In genomic region chr1:242212401-242212800, GRCh38 we compare ENCODE assay signal across 29 cellular contexts.
DNase-seq lines count a peak whose midpoint lies in the region; FAIRE-seq and TF ChIP-seq lines count a peak whose summit lies in the region.
"Had no signal": no experiment of that assay in that cellular context is flagged by ENCODE, and none has a peak within 500 bp of the region (broad histone marks: within the 10 kb centered on the region; RNA-seq: fewer than 3 reads in every experiment).

No MANE protein-coding gene starts in this region.

- H3K9me3 ChIP-seq in H1 (ENCODE audit: insufficient read depth in 2 of 2, low read depth in 1 of 2, low read length in 1 of 2) (peaks cover 17 to 32% of the 10 kb centered on the region in 2 experiments), neuron (ENCODE audit: low read length) (no peaks in the 10 kb centered on the region), Karpas-422 (ENCODE audit: low read length) (no peaks in the 10 kb centered on the region)

- H2BK12ac ChIP-seq in H1 (ENCODE audit: low read depth, low read length): no peak overlapping the region; the same call in 1 of the 2 replicates

- H4K8ac ChIP-seq in H1 (ENCODE audit: extremely low read depth, insufficient read depth, low read length): peak overlapping the region; percentile 86; the same call in 1 of the 2 replicates

- CTCF ChIA-PET in H1 (lab: Charles Lee; ENCODE audit: partially characterized antibody): interaction anchor here (0.8 to 2.1 kb wide), 3 partner anchors 10 to 34 kb away, joined by 3 to 8 read pairs (median 4); no protein-coding TSS in a partner anchor

- H4K20me1 ChIP-seq in H1 (replicated peaks in 1 of 2; ENCODE audit: control insufficient read depth in 1 of 2, insufficient read depth in 2 of 2, low read length in 2 of 2): no peaks in the 10 kb centered on the region
- H4K20me1 ChIP-seq in Karpas-422 (ENCODE audit: insufficient read depth, low read depth, low read length): no peaks in the 10 kb centered on the region

- no peaks in the 10 kb centered on the region for H3K23me2 ChIP-seq in H1 (ENCODE audit: low read depth, low read length)

- H4K5ac ChIP-seq in H1 (ENCODE audit: insufficient read length, low read depth, low read length): no peak overlapping the region

- H3K4me1 ChIP-seq in H1 (replicated peaks in 1 of 4; ENCODE audit: control insufficient read depth in 3 of 4, insufficient read depth in 4 of 4, low read length in 3 of 4): peaks cover 8 to 29% (median 24%) of the 10 kb centered on the region in 4 experiments
- H3K4me1 ChIP-seq in neuron (ENCODE audit: insufficient read depth, low read length): peaks cover 14% of the 10 kb centered on the region
- H3K4me1 ChIP-seq in Karpas-422 (ENCODE audit: low read length): no peaks in the 10 kb centered on the region
- H3K4me1 ChIP-seq: ascending aorta had no signal

- H3K4me2 ChIP-seq in H1 (ENCODE audit: insufficient read depth in 1 of 2, low read depth in 2 of 2, low read length in 2 of 2) (peak overlapping the region; percentile 42 to 47), Karpas-422 (ENCODE audit: low read depth, low read length, poor library complexity, severe bottlenecking) (no peak overlapping the region)

- no peaks in the 10 kb centered on the region for H3K9me2 ChIP-seq in Karpas-422 (replicated peaks; ENCODE audit: insufficient read depth, low read length)

- no peak for TF ChIP-seq POLR2A in H1 (IDR thresholded peaks at IDR 0.05; ENCODE audit: control extremely low read depth in 1 of 2, low read depth in 2 of 2, low read length in 2 of 2)

- H2BK120ac ChIP-seq in H1 (replicated peaks; ENCODE audit: low read depth, low read length): no peak overlapping the region

- H3K27ac ChIP-seq in H1 (ENCODE audit: low read depth, low read length) (no peak overlapping the region), Karpas-422 (ENCODE audit: low read length) (no peak overlapping the region)
- H3K27ac ChIP-seq: ascending aorta had no signal

- DNase-seq in NCI-H2107 treated with DMSO at 0.1 percent for 48 hours (lab: John Stamatoyannopoulos, UW; ENCODE audit: unreplicated experiment): peak; percentile 58
- no peak for DNase-seq in NCI-H2107 (lab: John Stamatoyannopoulos, UW)
- peak; percentile 67 for DNase-seq in NCI-H146 (lab: John Stamatoyannopoulos, UW)
- peak; percentile 46 to 62 for DNase-seq in H1 (ENCODE audit: low read depth in 1 of 2, low spot score in 2 of 2)
- no peak for DNase-seq in activated naive CD8-positive, alpha-beta T cell treated with anti-CD3 and anti-CD28 coated beads for 36 hours
- DNase-seq in T-helper 9 cell: no peak
- DNase-seq in Karpas-422: no peak
- DNase-seq: activated CD4-positive, CD25-positive, alpha-beta regulatory T cell treated with anti-CD3 and anti-CD28 coated beads, Interleukin-2, amount 50 U/mL, for 72 hours; activated CD8-positive, alpha-beta T cell treated with anti-CD3 and anti-CD28 coated beads for 36 hours; AML-193; CD8-positive, alpha-beta T cell; DMS79; head of caudate nucleus; left ventricle myocardium superior; midbrain; naive thymus-derived CD8-positive, alpha-beta T cell; NCI-H2029; OCI-M1; small intestine; stimulated activated CD4-positive, alpha-beta T cell treated with anti-CD3 and anti-CD28 coated beads, Interleukin-2, amount 100 ng/mL, for 24 hours; T-cell had no signal

- peaks cover 8% of the 10 kb centered on the region for H3K9me3 Mint-ChIP-seq in activated naive CD8-positive, alpha-beta T cell treated with anti-CD3 and anti-CD28 coated beads for 36 hours

- H2AFZ ChIP-seq in H1 (ENCODE audit: low read length) (no peak overlapping the region), neuron (ENCODE audit: low read depth, low read length) (peak overlapping the region; percentile 12), Karpas-422 (ENCODE audit: low read length) (no peak overlapping the region)

- H3K4me3 Mint-ChIP-seq in activated naive CD8-positive, alpha-beta T cell treated with anti-CD3 and anti-CD28 coated beads for 36 hours: no peak overlapping the region
- H3K4me3 Mint-ChIP-seq: activated CD8-positive, alpha-beta T cell treated with anti-CD3 and anti-CD28 coated beads for 36 hours; activated naive CD8-positive, alpha-beta T cell; CD8-positive, alpha-beta T cell; naive thymus-derived CD8-positive, alpha-beta T cell; T-cell; type B pancreatic cell had no signal

- no peak overlapping the region for H3K23ac ChIP-seq in H1 (ENCODE audit: insufficient read length)

- peak in 1 of 2 experiments; percentile 15; a peak in 1 of 4 replicates for TF ChIP-seq RAD21 in H1 (IDR thresholded peaks at IDR 0.05 in 1 of 2, conservative IDR thresholded peaks at IDR 0.05 in 1 of 2; ENCODE audit: low read depth in 2 of 2, low read length in 2 of 2)

- TF ChIP-seq EP300 in H1 (IDR thresholded peaks at IDR 0.05; ENCODE audit: borderline replicate concordance in 1 of 2, low read depth in 2 of 2, low read length in 2 of 2): no peak

- H2BK20ac ChIP-seq in H1 (ENCODE audit: low read length): peak overlapping the region; percentile 41; the same call in 1 of the 2 replicates

- 0 out of 2 replicates have a peak overlapping the region, but pooled peaks have one; percentile 46 for H2BK5ac ChIP-seq in H1 (ENCODE audit: low read depth, low read length)

- peak overlapping the region in 1 of 4 experiments; percentile 31; a peak in 3 of 8 replicates for H3K4me3 ChIP-seq in H1 (ENCODE audit: extremely low read depth in 1 of 4, insufficient read depth in 2 of 4, low read depth in 3 of 4, low read length in 4 of 4)
- no peak overlapping the region for H3K4me3 ChIP-seq in neuron (ENCODE audit: low read length)
- H3K4me3 ChIP-seq in Karpas-422 (ENCODE audit: low read length): no peak overlapping the region
- H3K4me3 ChIP-seq: ascending aorta, dorsolateral prefrontal cortex, GM12878 had no signal

- no peaks in the 10 kb centered on the region for H3K4me1 Mint-ChIP-seq in activated naive CD8-positive, alpha-beta T cell treated with anti-CD3 and anti-CD28 coated beads for 36 hours
- H3K4me1 Mint-ChIP-seq: naive thymus-derived CD8-positive, alpha-beta T cell; T-cell had no signal

- no peak overlapping the region for H3K4ac ChIP-seq in H1 (replicated peaks; ENCODE audit: insufficient read length, low read depth, low read length)

- H3K79me1 ChIP-seq in H1 (ENCODE audit: low read depth, low read length): no peaks in the 10 kb centered on the region

- POLR2A ChIA-PET in H1 (lab: Charles Lee; ENCODE audit: partially characterized antibody): interaction anchor here (2.1 kb wide), 1 partner anchor 9 kb away, joined by 4 read pairs; no protein-coding TSS in a partner anchor

- no peak overlapping the region for H4K91ac ChIP-seq in H1 (replicated peaks; ENCODE audit: insufficient read length, low read length)

- TF ChIP-seq CTCF in H1 (IDR thresholded peaks at IDR 0.05; ENCODE audit: control extremely low read depth in 1 of 3, insufficient read depth in 1 of 3, low read depth in 1 of 3, low read length in 3 of 3): peak in 1 of 3 experiments; percentile 7; a peak in 1 of 4 replicates

- H3K56ac ChIP-seq in H1 (replicated peaks; ENCODE audit: insufficient read length, low read depth, low read length): no peak overlapping the region

- H3K36me3 ChIP-seq in H1 (ENCODE audit: control insufficient read depth in 2 of 4, insufficient read depth in 4 of 4, low read length in 3 of 4): peaks cover 0 to 13% (median 2%) of the 10 kb centered on the region in 4 experiments; a peak in 3 of 8 replicates
- no peaks in the 10 kb centered on the region for H3K36me3 ChIP-seq in neuron (ENCODE audit: insufficient read depth, low read length)
- no peaks in the 10 kb centered on the region for H3K36me3 ChIP-seq in Karpas-422 (ENCODE audit: insufficient read depth, low read length)

- H3K14ac ChIP-seq in H1 (ENCODE audit: insufficient read length): no peak overlapping the region

- H3K36me3 Mint-ChIP-seq in activated naive CD8-positive, alpha-beta T cell treated with anti-CD3 and anti-CD28 coated beads for 36 hours: no peaks in the 10 kb centered on the region
- H3K36me3 Mint-ChIP-seq: activated naive CD8-positive, alpha-beta T cell; CD8-positive, alpha-beta T cell; T-cell; type B pancreatic cell had no signal

- H3K27me3 Mint-ChIP-seq in activated naive CD8-positive, alpha-beta T cell treated with anti-CD3 and anti-CD28 coated beads for 36 hours: peaks cover 4% of the 10 kb centered on the region
- H3K27me3 Mint-ChIP-seq: T-cell had no signal

- H2BK15ac ChIP-seq in H1 (ENCODE audit: low read length): no peak overlapping the region; the same call in 1 of the 2 replicates

- H2AK5ac ChIP-seq in H1 (ENCODE audit: low read depth, low read length): no peak overlapping the region

- H3K18ac ChIP-seq in H1 (ENCODE audit: extremely low read depth, low read length): peak overlapping the region; percentile 85

- 30% methylated on average over 12 of the region's 12 CpGs; no CpG with 5 or more reads in 1 of the 2 experiments for WGBS in H1 (ENCODE audit: extremely low coverage in 1 of 2, insufficient coverage in 1 of 2, insufficient read length in 1 of 2, insufficient replicate concordance in 2 of 2, low coverage in 1 of 2, low lambda C conversion rate in 2 of 2, missing lambda C conversion rate in 1 of 2), 2 experiments

- H3K27me3 ChIP-seq in H1 (replicated peaks in 1 of 4; ENCODE audit: control insufficient read depth in 3 of 4, extremely low read depth in 1 of 4, insufficient read depth in 3 of 4, low read length in 3 of 4) (no peaks in the 10 kb centered on the region), neuron (ENCODE audit: insufficient read depth, low read length) (no peaks in the 10 kb centered on the region), Karpas-422 (ENCODE audit: low read length) (no peaks in the 10 kb centered on the region)
- H3K27me3 ChIP-seq: ascending aorta, dorsolateral prefrontal cortex had no signal

- H3K9ac ChIP-seq in H1 (replicated peaks in 1 of 4; ENCODE audit: extremely low read depth in 1 of 4, low read depth in 3 of 4, low read length in 3 of 4) (no peak overlapping the region), Karpas-422 (ENCODE audit: low read length) (no peak overlapping the region)

- no peak for FAIRE-seq in H1 (lab: Jason Lieb, UNC)
- FAIRE-seq: A204.1, GM12878, small intestine, TTC549 had no signal

- no peaks in the 10 kb centered on the region for H3K79me2 ChIP-seq in H1 (ENCODE audit: control insufficient read depth in 1 of 2, insufficient read depth in 2 of 2, low read length in 2 of 2)
- no peaks in the 10 kb centered on the region for H3K79me2 ChIP-seq in Karpas-422 (ENCODE audit: low read length)

- H3K27ac Mint-ChIP-seq in activated naive CD8-positive, alpha-beta T cell treated with anti-CD3 and anti-CD28 coated beads for 36 hours: no peak overlapping the region
- H3K27ac Mint-ChIP-seq: activated CD8-positive, alpha-beta T cell treated with anti-CD3 and anti-CD28 coated beads for 36 hours; activated naive CD8-positive, alpha-beta T cell; CD8-positive, alpha-beta T cell; naive thymus-derived CD8-positive, alpha-beta T cell; T-cell; type B pancreatic cell had no signal

TF ChIP-seq in H1, 55 proteins besides CTCF, POLR2A, EP300 and RAD21 (continues in another document):
- TF ChIP-seq ZNF274 (IDR thresholded peaks at IDR 0.05; ENCODE audit: borderline replicate concordance, extremely low read depth, low read length) (no peak), MAX (IDR thresholded peaks at IDR 0.05) (peak; percentile 79), TBP (IDR thresholded peaks at IDR 0.05; ENCODE audit: low read depth, low read length) (peak; percentile 42; the same call in 1 of the 2 replicates)

Comparison
In these comparisons a context has a peak if more than half of its experiments do, and no peak if none do; other contexts are left out.
1. DNase-seq: peak in NCI-H2107 treated with DMSO at 0.1 percent for 48 hours (single experiment), NCI-H146 (single experiment) and H1 (2 of 2); none in NCI-H2107 (single experiment), activated naive CD8-positive, alpha-beta T cell treated with anti-CD3 and anti-CD28 coated beads for 36 hours (single experiment), T-helper 9 cell (single experiment) and Karpas-422 (single experiment).